16 cellular contexts compared by ENCODE assay signal in the genomic region with DNA sequence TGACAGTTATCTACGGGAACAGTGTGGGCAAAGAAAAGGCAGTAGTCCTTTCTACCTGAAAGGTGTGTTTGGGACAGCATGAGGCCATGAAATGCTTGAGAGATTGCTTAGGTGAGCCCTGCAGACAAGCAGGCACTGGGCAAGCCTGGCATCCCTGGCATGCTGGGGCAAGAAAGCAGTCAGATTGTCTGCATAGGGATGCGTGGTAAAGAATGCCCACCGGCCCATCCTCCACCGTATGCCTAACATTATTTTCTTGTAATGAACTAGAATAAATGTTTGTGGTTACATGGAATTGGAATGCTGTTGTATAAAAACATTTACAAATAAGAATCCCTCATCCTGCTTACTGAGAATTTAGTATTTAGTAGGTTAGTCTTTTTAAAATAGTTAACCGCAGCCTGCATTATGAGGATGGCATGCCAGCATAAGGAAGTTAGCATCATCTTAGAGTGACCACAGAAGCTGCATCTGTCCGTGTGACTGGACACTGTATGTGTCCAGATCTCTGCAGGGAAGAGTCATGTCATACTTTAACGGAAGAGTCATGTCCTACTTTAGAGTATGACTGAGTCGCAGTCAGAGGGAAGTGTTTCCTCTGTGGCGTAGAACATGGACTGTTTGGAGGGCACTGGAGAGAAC. TPM values are rescaled to one million over a fixed set of nuclear protein-coding genes. Genes with fewer than 3 reads are reported as not detected.
DNase-seq lines count a peak whose midpoint lies in the region; ATAC-seq and TF ChIP-seq lines count a peak whose summit lies in the region.
"Had no signal": no experiment of that assay in that cellular context is flagged by ENCODE, and none has a peak within 500 bp of the region (broad histone marks: within the 10 kb centered on the region; RNA-seq: fewer than 3 reads in every experiment).

No MANE protein-coding gene starts in this region.

- no peak for TF ChIP-seq EP300 in stomach (IDR thresholded peaks at IDR 0.05)

- H3K27ac Mint-ChIP-seq in activated CD4-positive, alpha-beta memory T cell treated with anti-CD3 and anti-CD28 coated beads for 36 hours, result no peak overlapping the region
- H3K27ac Mint-ChIP-seq: activated naive CD8-positive, alpha-beta T cell treated with anti-CD3 and anti-CD28 coated beads for 36 hours; dendritic cell treated with granulocyte-macrophage colony-stimulating factor and Interleukin-4, amounts not matched to agents 40 ng/mL and 50 ng/mL, for 4 days; naive B cell had no signal

- in situ Hi-C loops in astrocyte of the spinal cord (cut with HindIII; ENCODE audit: low sequenced_read_pairs), result no loop called here

- no peaks in the 10 kb centered on the region for H3K4me1 ChIP-seq in right cardiac atrium (ENCODE audit: control insufficient read depth, insufficient read depth, low read length)
- no peaks in the 10 kb centered on the region for H3K4me1 ChIP-seq in stomach
- H3K4me1 ChIP-seq: tibial nerve had no signal

- H3K9me3 ChIP-seq in right cardiac atrium (ENCODE audit: control insufficient read depth, low read length) (no peaks in the 10 kb centered on the region), stomach (no peaks in the 10 kb centered on the region)
- H3K9me3 ChIP-seq: tibial nerve had no signal

- H3K27me3 ChIP-seq in right cardiac atrium (ENCODE audit: control insufficient read depth, insufficient read depth), result no peaks in the 10 kb centered on the region
- no peaks in the 10 kb centered on the region for H3K27me3 ChIP-seq in stomach
- H3K27me3 ChIP-seq: tibial nerve had no signal

- WGBS in right cardiac atrium, result 82% methylated on average over 9 of the region's 9 CpGs
- 80 to 90% (median 88%) methylated on average over 9 of the region's 9 CpGs for WGBS in stomach, 5 donors

- ATAC-seq in right cardiac atrium (peak in 1 of 2 donors; percentile 32), HG02852 (IDR thresholded peaks at IDR 0.05; ENCODE audit: unreplicated experiment) (no peak)
- ATAC-seq: HepG2 had no signal

- TF ChIP-seq CTCF in astrocyte of the spinal cord (IDR thresholded peaks at IDR 0.05; ENCODE audit: low read depth, low read length) (no peak), stomach (IDR thresholded peaks at IDR 0.05) (no peak)

- H3K27ac ChIP-seq in right cardiac atrium (ENCODE audit: low read length), result peak overlapping the region; percentile 54
- H3K27ac ChIP-seq in stomach, result no peak overlapping the region
- H3K27ac ChIP-seq: tibial nerve, WERI-Rb-1 had no signal

- no peaks in the 10 kb centered on the region for H3K27me3 Mint-ChIP-seq in activated CD4-positive, alpha-beta memory T cell treated with anti-CD3 and anti-CD28 coated beads for 36 hours
- H3K27me3 Mint-ChIP-seq: activated naive CD8-positive, alpha-beta T cell treated with anti-CD3 and anti-CD28 coated beads for 36 hours; dendritic cell treated with granulocyte-macrophage colony-stimulating factor and Interleukin-4, amounts not matched to agents 40 ng/mL and 50 ng/mL, for 4 days; naive B cell had no signal

- intact Hi-C loops in right cardiac atrium (cut with DNase I) (no loop called here), stomach (cut with DNase I; ENCODE audit: low total_unique reads) (no loop called here)
- intact Hi-C loops in activated CD4-positive, alpha-beta memory T cell treated with anti-CD3 and anti-CD28 coated beads for 36 hours (cut with micrococcal nuclease), result no loop called here

- POLR2A ChIA-PET in activated CD4-positive, alpha-beta memory T cell treated with anti-CD3 and anti-CD28 coated beads for 36 hours (lab: Charles Lee), result no interaction called here

- no peaks in the 10 kb centered on the region for H3K4me1 Mint-ChIP-seq in activated CD4-positive, alpha-beta memory T cell treated with anti-CD3 and anti-CD28 coated beads for 36 hours (ENCODE audit: low read depth)

- no peak for TF ChIP-seq POLR2A in stomach (IDR thresholded peaks at IDR 0.05)

- peaks cover 9% of the 10 kb centered on the region for H3K36me3 Mint-ChIP-seq in activated CD4-positive, alpha-beta memory T cell treated with anti-CD3 and anti-CD28 coated beads for 36 hours

- H3K4me3 ChIP-seq in astrocyte of the spinal cord (ENCODE audit: low read depth, low read length) (no peak overlapping the region), right cardiac atrium (ENCODE audit: low read length) (no peak overlapping the region), stomach (no peak overlapping the region)
- H3K4me3 ChIP-seq: tibial nerve had no signal

- no peaks in the 10 kb centered on the region for H3K9me3 Mint-ChIP-seq in activated CD4-positive, alpha-beta memory T cell treated with anti-CD3 and anti-CD28 coated beads for 36 hours
- H3K9me3 Mint-ChIP-seq: activated naive CD8-positive, alpha-beta T cell treated with anti-CD3 and anti-CD28 coated beads for 36 hours; dendritic cell treated with granulocyte-macrophage colony-stimulating factor and Interleukin-4, amounts not matched to agents 40 ng/mL and 50 ng/mL, for 4 days; naive B cell had no signal

- peaks cover 13 to 54% (median 51%) of the 10 kb centered on the region in 4 donors for H3K36me3 ChIP-seq in stomach

- DNase-seq in A172 (ENCODE audit: low spot score) (peak; percentile 51), H4 (ENCODE audit: low spot score) (peak; percentile 35), astrocyte of the spinal cord (ENCODE audit: low read depth, low spot score) (peak; percentile 72), right cardiac atrium (no peak), iPS-NIHi11 (ENCODE audit: low spot score) (no peak), stomach (no peak)
- DNase-seq in activated CD4-positive, alpha-beta memory T cell treated with anti-CD3 and anti-CD28 coated beads for 36 hours, result no peak
- DNase-seq: activated naive CD8-positive, alpha-beta T cell treated with anti-CD3 and anti-CD28 coated beads for 36 hours; naive B cell; NCI-H1092 treated with DMSO at 0.1 percent for 48 hours; stimulated activated CD4-positive, alpha-beta T cell treated with anti-CD3 and anti-CD28 coated beads, Interleukin-2, amount 100 ng/mL, for 24 hours; WERI-Rb-1 had no signal

- CTCF ChIA-PET in activated CD4-positive, alpha-beta memory T cell treated with anti-CD3 and anti-CD28 coated beads for 36 hours (lab: Charles Lee), result no interaction called here

- no peak overlapping the region for H3K4me3 Mint-ChIP-seq in activated CD4-positive, alpha-beta memory T cell treated with anti-CD3 and anti-CD28 coated beads for 36 hours
- H3K4me3 Mint-ChIP-seq: activated naive CD8-positive, alpha-beta T cell treated with anti-CD3 and anti-CD28 coated beads for 36 hours; dendritic cell treated with granulocyte-macrophage colony-stimulating factor and Interleukin-4, amounts not matched to agents 40 ng/mL and 50 ng/mL, for 4 days; naive B cell had no signal

RNA-seq across cellular contexts. Expression of gene ZBTB49, which starts 18.9 kb away (rescaled TPM):
- total RNA-seq in A172 (2014; rRNA removed; shearing (Covaris generic)), result 0.91 and 6.3 TPM in 2 replicates
- 4.6 and 5.5 TPM in 2 replicates for total RNA-seq in H4 (2014; rRNA removed; shearing (Covaris generic))
- 1 to 10 TPM; 4.2 to 6.0 (median 4.8) TPM for total RNA-seq in right cardiac atrium
- 2.2 TPM for polyA plus RNA-seq in right cardiac atrium
- total RNA-seq in activated CD4-positive, alpha-beta memory T cell treated with anti-CD3 and anti-CD28 coated beads for 36 hours, result 1 to 10 TPM; 4.3 to 4.6 TPM
- total RNA-seq in stomach, result 1 to 10 TPM in 3 of 5 donors, under 1 TPM in 1, not detected in 1; 0.29 to 7.6 (median 6.6) TPM
- polyA plus RNA-seq in stomach, result 1 to 10 TPM; 1.2 to 2.7 (median 2.1) TPM

RNA-seq across cellular contexts. Expression of gene LYAR, which starts 19.0 kb away (rescaled TPM):
- 38.1 and 54.5 TPM in 2 replicates for total RNA-seq in A172 (2014; rRNA removed; shearing (Covaris generic))
- 46.6 and 54.9 TPM in 2 replicates for total RNA-seq in H4 (2014; rRNA removed; shearing (Covaris generic))
- total RNA-seq in right cardiac atrium, result 10 to 100 TPM; 10.0 to 12.4 (median 11.1) TPM
- 15.0 TPM for polyA plus RNA-seq in right cardiac atrium
- 10 to 100 TPM; 49.7 to 54.0 TPM for total RNA-seq in activated CD4-positive, alpha-beta memory T cell treated with anti-CD3 and anti-CD28 coated beads for 36 hours
- total RNA-seq in stomach, result 10 to 100 TPM in 1 of 5 donors, 1 to 10 TPM in 3, under 1 TPM in 1; 0.87 to 17.4 (median 8.1) TPM
- polyA plus RNA-seq in stomach, result 10 to 100 TPM in 2 of 3 donors, 1 to 10 TPM in 1; 7.3 to 23.8 (median 13.0) TPM

Comparison
In these comparisons a context has a peak if more than half of its experiments do, and no peak if none do; other contexts are left out.
1. DNase-seq: peak in A172 (single experiment), H4 (single experiment) and astrocyte of the spinal cord (single experiment); none in right cardiac atrium (0 of 3), activated CD4-positive, alpha-beta memory T cell treated with anti-CD3 and anti-CD28 coated beads for 36 hours (single experiment), iPS-NIHi11 (single experiment) and stomach (single experiment).